17 cellular contexts compared by ENCODE assay signal in the genomic region with DNA sequence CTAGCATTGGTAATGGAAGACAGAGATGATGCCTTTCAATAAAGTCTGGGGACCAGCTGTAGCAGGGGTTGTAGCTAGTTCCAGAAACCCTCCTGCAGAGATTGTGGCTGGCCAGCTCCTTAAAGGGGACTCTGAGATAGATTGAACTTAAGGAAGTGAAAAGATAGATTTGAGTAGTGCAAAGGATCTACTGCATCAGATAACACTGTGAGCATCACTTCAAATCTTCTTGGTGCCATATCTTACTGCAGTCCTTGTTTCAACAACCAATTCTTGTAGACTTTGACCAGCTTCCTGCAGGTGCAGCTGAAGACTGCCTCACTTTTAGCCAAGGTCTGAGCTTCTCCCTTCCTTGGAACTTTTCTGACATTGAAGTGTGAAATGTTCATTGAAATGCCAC. TPM values are rescaled to one million over a fixed set of nuclear protein-coding genes. Genes with fewer than 3 reads are reported as not detected.
A peak's percentile ranks its signal among the peaks of the same experiment; 100 is the strongest.
DNase-seq lines count a peak whose midpoint lies in the region; ATAC-seq and TF ChIP-seq lines count a peak whose summit lies in the region.
"Had no signal": no experiment of that assay in that cellular context is flagged by ENCODE, and none has a peak within 500 bp of the region (broad histone marks: within the 10 kb centered on the region; RNA-seq: fewer than 3 reads in every experiment).

No MANE protein-coding gene starts in this region.

- POLR2A ChIA-PET in activated CD8-positive, alpha-beta T cell treated with anti-CD3 and anti-CD28 coated beads for 36 hours (lab: Charles Lee) = no interaction called here

- no peaks in the 10 kb centered on the region for H3K36me3 Mint-ChIP-seq in activated CD8-positive, alpha-beta T cell treated with anti-CD3 and anti-CD28 coated beads for 36 hours (ENCODE audit: low read depth)
- H3K36me3 Mint-ChIP-seq: IgD-negative memory B cell had no signal

- H3K9me3 Mint-ChIP-seq in activated CD8-positive, alpha-beta T cell treated with anti-CD3 and anti-CD28 coated beads for 36 hours = no peaks in the 10 kb centered on the region

- H3K4me1 Mint-ChIP-seq in activated CD8-positive, alpha-beta T cell treated with anti-CD3 and anti-CD28 coated beads for 36 hours (ENCODE audit: low read depth) = no peaks in the 10 kb centered on the region
- H3K4me1 Mint-ChIP-seq: IgD-negative memory B cell, T-helper 17 cell had no signal

- intact Hi-C loops in activated CD8-positive, alpha-beta T cell treated with anti-CD3 and anti-CD28 coated beads for 36 hours (cut with micrococcal nuclease) = no loop called here

- no peak for TF ChIP-seq CTCF in activated CD8-positive, alpha-beta T cell treated with anti-CD3 and anti-CD28 coated beads for 36 hours (IDR thresholded peaks at IDR 0.05)

- no peak overlapping the region for H3K4me3 Mint-ChIP-seq in activated CD8-positive, alpha-beta T cell treated with anti-CD3 and anti-CD28 coated beads for 36 hours
- H3K4me3 Mint-ChIP-seq: IgD-negative memory B cell, T-helper 17 cell had no signal

- peaks cover 17% of the 10 kb centered on the region for H3K27me3 Mint-ChIP-seq in activated CD8-positive, alpha-beta T cell treated with anti-CD3 and anti-CD28 coated beads for 36 hours

- no peak overlapping the region for H3K27ac Mint-ChIP-seq in activated CD8-positive, alpha-beta T cell treated with anti-CD3 and anti-CD28 coated beads for 36 hours
- H3K27ac Mint-ChIP-seq: IgD-negative memory B cell, T-helper 17 cell had no signal

- ATAC-seq in GM18502 (IDR thresholded peaks at IDR 0.05; ENCODE audit: poor library complexity, unreplicated experiment) (peak; percentile 82), GM19468 (IDR thresholded peaks at IDR 0.05; ENCODE audit: extremely low read depth, unreplicated experiment) (peak; percentile 36), HG02870 (IDR thresholded peaks at IDR 0.05; ENCODE audit: unreplicated experiment) (peak; percentile 87), HG03565 (IDR thresholded peaks at IDR 0.05; ENCODE audit: unreplicated experiment) (peak; percentile 67), HG02623 (IDR thresholded peaks at IDR 0.05; ENCODE audit: unreplicated experiment) (no peak)
- ATAC-seq in activated CD8-positive, alpha-beta T cell treated with anti-CD3 and anti-CD28 coated beads for 36 hours = no peak
- ATAC-seq: T-helper 17 cell had no signal

- CTCF ChIA-PET in activated CD8-positive, alpha-beta T cell treated with anti-CD3 and anti-CD28 coated beads for 36 hours (lab: Charles Lee) = interaction anchor here (1.6 kb wide), 1 partner anchor 15 kb away, joined by 4 read pairs; a partner anchor contains a TSS

- no peak for DNase-seq in NCI-H526 (lab: John Stamatoyannopoulos, UW)
- no peak for DNase-seq in activated CD8-positive, alpha-beta T cell treated with anti-CD3 and anti-CD28 coated beads for 36 hours
- no peak for DNase-seq in kidney tubule cell (ENCODE audit: low spot score)
- DNase-seq: C1 segment of cervical spinal cord, EL, MV-4-11, NCI-H1417 treated with DMSO at 0.1 percent for 48 hours, NCI-H2029 treated with DMSO at 0.1 percent for 48 hours, NCI-H510A treated with DMSO at 0.1 percent for 48 hours, SHP77 treated with DMSO at 0.1 percent for 48 hours, T-helper 17 cell had no signal

RNA-seq across cellular contexts. Expression of a gene that starts 14.8 kb away (rescaled TPM):
- total RNA-seq in activated CD8-positive, alpha-beta T cell treated with anti-CD3 and anti-CD28 coated beads for 36 hours = 1 to 10 TPM; 4.9 to 5.4 TPM

Comparison
In these comparisons a context has a peak if more than half of its experiments do, and no peak if none do; other contexts are left out.
1. ATAC-seq: peak in GM18502 (single experiment), GM19468 (single experiment), HG02870 (single experiment) and HG03565 (single experiment); none in HG02623 (single experiment) and activated CD8-positive, alpha-beta T cell treated with anti-CD3 and anti-CD28 coated beads for 36 hours (single experiment).